ENCODE assay signal across 8 cellular contexts in genomic region chrY:18445853-18446252, GRCh38.
DNase-seq lines count a peak whose midpoint lies in the region; ATAC-seq, FAIRE-seq and TF ChIP-seq lines count a peak whose summit lies in the region.
"Not testable (repeated sequence)": the region's sequence is repeated elsewhere in the genome, so short reads cannot be mapped to it uniquely, and the experiment has no call there.

No MANE protein-coding gene starts in this region.

- H3K36me3 Mint-ChIP-seq in activated naive CD4-positive, alpha-beta T cell treated with anti-CD3 and anti-CD28 coated beads, Interleukin-2, amount 50 U/mL, for 72 hours; naive thymus-derived CD8-positive, alpha-beta T cell: not testable (repeated sequence)

- not testable (repeated sequence) for H3K4me1 Mint-ChIP-seq in naive thymus-derived CD8-positive, alpha-beta T cell

- not testable (repeated sequence) for H4K20me1 ChIP-seq in DND-41 (ENCODE audit: insufficient read depth, low read length)

- H3K4me3 Mint-ChIP-seq in naive thymus-derived CD8-positive, alpha-beta T cell: not testable (repeated sequence)

- not testable (repeated sequence) for H3K9me3 Mint-ChIP-seq in activated naive CD4-positive, alpha-beta T cell treated with anti-CD3 and anti-CD28 coated beads, Interleukin-2, amount 50 U/mL, for 72 hours; naive thymus-derived CD8-positive, alpha-beta T cell

- not testable (repeated sequence) for H3K79me2 ChIP-seq in DND-41 (ENCODE audit: insufficient read depth, low read length)

- not testable (repeated sequence) for H3K27me3 ChIP-seq in DND-41 (ENCODE audit: insufficient read depth, low read length, poor library complexity)

- H2AFZ ChIP-seq in DND-41 (ENCODE audit: low read depth, low read length): not testable (repeated sequence)

- not testable (repeated sequence) for H3K4me1 ChIP-seq in DND-41 (ENCODE audit: insufficient read depth, low read length)

- H3K9me3 ChIP-seq in DND-41 (ENCODE audit: insufficient read depth, low read length, severe bottlenecking): not testable (repeated sequence)

- not testable (repeated sequence) for H3K27ac Mint-ChIP-seq in activated naive CD4-positive, alpha-beta T cell treated with anti-CD3 and anti-CD28 coated beads, Interleukin-2, amount 50 U/mL, for 72 hours; naive thymus-derived CD8-positive, alpha-beta T cell

- not testable (repeated sequence) for DNase-seq in DND-41; RCC 7860 (ENCODE audit: low spot score); activated naive CD4-positive, alpha-beta T cell treated with anti-CD3 and anti-CD28 coated beads, Interleukin-2, amount 50 U/mL, for 72 hours (ENCODE audit: low spot score in 2 of 2); naive thymus-derived CD8-positive, alpha-beta T cell

- TF ChIP-seq CTCF in DND-41 (IDR thresholded peaks at IDR 0.05; ENCODE audit: borderline replicate concordance, extremely low read depth, low read length, poor library complexity, severe bottlenecking): not testable (repeated sequence)

- POLR2A ChIA-PET in naive thymus-derived CD8-positive, alpha-beta T cell (lab: Charles Lee): not testable (repeated sequence)

- H3K4me2 ChIP-seq in DND-41 (ENCODE audit: insufficient read depth, low read length): not testable (repeated sequence)

- H3K36me3 ChIP-seq in DND-41 (ENCODE audit: insufficient read depth, low read length): not testable (repeated sequence)

- FAIRE-seq in RCC 7860 (lab: Jason Lieb, UNC): peak; percentile 60

- H3K27me3 Mint-ChIP-seq in naive thymus-derived CD8-positive, alpha-beta T cell: not testable (repeated sequence)

- H3K27ac ChIP-seq in DND-41 (ENCODE audit: low read length): not testable (repeated sequence)

- H3K9ac ChIP-seq in DND-41 (ENCODE audit: low read depth, low read length): not testable (repeated sequence)

- not testable (repeated sequence) for H3K4me3 ChIP-seq in DND-41 (ENCODE audit: low read depth in 1 of 2, low read length in 2 of 2)

- ATAC-seq in DND-41 (ENCODE audit: insufficient read depth, low read depth): peak; percentile 91
- ATAC-seq in GM19397 (IDR thresholded peaks at IDR 0.05; ENCODE audit: unreplicated experiment): peak; percentile 89
- ATAC-seq in GM21737 (IDR thresholded peaks at IDR 0.05; ENCODE audit: unreplicated experiment): peak; percentile 74
- peak; percentile 89 for ATAC-seq in HG02938 (IDR thresholded peaks at IDR 0.05; ENCODE audit: unreplicated experiment)
- ATAC-seq in HG03280 (IDR thresholded peaks at IDR 0.05; ENCODE audit: unreplicated experiment): peak; percentile 83
- ATAC-seq in activated naive CD4-positive, alpha-beta T cell treated with anti-CD3 and anti-CD28 coated beads, Interleukin-2, amount 50 U/mL, for 72 hours: peak; percentile 57 to 66
- peak; percentile 35 to 67 for ATAC-seq in naive thymus-derived CD8-positive, alpha-beta T cell
